1 cellular context compared by ENCODE assay signal in genomic region chr2:25528173-25528572, GRCh38.
TF ChIP-seq lines count a peak whose summit lies in the region.

No MANE protein-coding gene starts in this region.

TF ChIP-seq in SK-N-SH, 30 proteins besides CTCF, POLR2A, EP300 and RAD21 (continued from another document):
- TF ChIP-seq NRF1 (IDR thresholded peaks at IDR 0.05; ENCODE audit: low read depth, low read length) (no peak), SIN3A (IDR thresholded peaks at IDR 0.05; ENCODE audit: borderline replicate concordance, low read depth, low read length) (no peak), EZH2phosphoT487 (IDR thresholded peaks at IDR 0.05; ENCODE audit: borderline replicate concordance, low read depth) (no peak), JUND (IDR thresholded peaks at IDR 0.05) (peak; percentile 85), SMC3 (IDR thresholded peaks at IDR 0.05; ENCODE audit: low read depth, low read length) (no peak), POLR2AphosphoS5 (IDR thresholded peaks at IDR 0.05; ENCODE audit: low read depth, low read length) (0 out of 2 replicates have a peak, but pooled peaks have one; percentile 48), RFX5 (IDR thresholded peaks at IDR 0.05; ENCODE audit: low read length) (no peak), NFIC (IDR thresholded peaks at IDR 0.05; ENCODE audit: borderline replicate concordance) (peak; percentile 28; the same call in 1 of the 2 replicates), FOSL2 (IDR thresholded peaks at IDR 0.05; ENCODE audit: borderline replicate concordance, low read depth) (peak; percentile 73; the same call in 1 of the 2 replicates), ELF1 (IDR thresholded peaks at IDR 0.05) (no peak), USF1 (IDR thresholded peaks at IDR 0.05; ENCODE audit: borderline replicate concordance, low read depth) (no peak)
- TF ChIP-seq, protein P1, sequence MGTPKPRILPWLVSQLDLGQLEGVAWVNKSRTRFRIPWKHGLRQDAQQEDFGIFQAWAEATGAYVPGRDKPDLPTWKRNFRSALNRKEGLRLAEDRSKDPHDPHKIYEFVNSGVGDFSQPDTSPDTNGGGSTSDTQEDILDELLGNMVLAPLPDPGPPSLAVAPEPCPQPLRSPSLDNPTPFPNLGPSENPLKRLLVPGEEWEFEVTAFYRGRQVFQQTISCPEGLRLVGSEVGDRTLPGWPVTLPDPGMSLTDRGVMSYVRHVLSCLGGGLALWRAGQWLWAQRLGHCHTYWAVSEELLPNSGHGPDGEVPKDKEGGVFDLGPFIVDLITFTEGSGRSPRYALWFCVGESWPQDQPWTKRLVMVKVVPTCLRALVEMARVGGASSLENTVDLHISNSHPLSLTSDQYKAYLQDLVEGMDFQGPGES (IDR thresholded peaks at IDR 0.05; ENCODE audit: low read depth, low read length), result no peak
- TF ChIP-seq, protein P2, sequence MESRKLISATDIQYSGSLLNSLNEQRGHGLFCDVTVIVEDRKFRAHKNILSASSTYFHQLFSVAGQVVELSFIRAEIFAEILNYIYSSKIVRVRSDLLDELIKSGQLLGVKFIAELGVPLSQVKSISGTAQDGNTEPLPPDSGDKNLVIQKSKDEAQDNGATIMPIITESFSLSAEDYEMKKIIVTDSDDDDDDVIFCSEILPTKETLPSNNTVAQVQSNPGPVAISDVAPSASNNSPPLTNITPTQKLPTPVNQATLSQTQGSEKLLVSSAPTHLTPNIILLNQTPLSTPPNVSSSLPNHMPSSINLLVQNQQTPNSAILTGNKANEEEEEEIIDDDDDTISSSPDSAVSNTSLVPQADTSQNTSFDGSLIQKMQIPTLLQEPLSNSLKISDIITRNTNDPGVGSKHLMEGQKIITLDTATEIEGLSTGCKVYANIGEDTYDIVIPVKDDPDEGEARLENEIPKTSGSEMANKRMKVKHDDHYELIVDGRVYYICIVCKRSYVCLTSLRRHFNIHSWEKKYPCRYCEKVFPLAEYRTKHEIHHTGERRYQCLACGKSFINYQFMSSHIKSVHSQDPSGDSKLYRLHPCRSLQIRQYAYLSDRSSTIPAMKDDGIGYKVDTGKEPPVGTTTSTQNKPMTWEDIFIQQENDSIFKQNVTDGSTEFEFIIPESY (IDR thresholded peaks at IDR 0.05; ENCODE audit: borderline replicate concordance, low read depth), result no peak
- TF ChIP-seq, protein P3, sequence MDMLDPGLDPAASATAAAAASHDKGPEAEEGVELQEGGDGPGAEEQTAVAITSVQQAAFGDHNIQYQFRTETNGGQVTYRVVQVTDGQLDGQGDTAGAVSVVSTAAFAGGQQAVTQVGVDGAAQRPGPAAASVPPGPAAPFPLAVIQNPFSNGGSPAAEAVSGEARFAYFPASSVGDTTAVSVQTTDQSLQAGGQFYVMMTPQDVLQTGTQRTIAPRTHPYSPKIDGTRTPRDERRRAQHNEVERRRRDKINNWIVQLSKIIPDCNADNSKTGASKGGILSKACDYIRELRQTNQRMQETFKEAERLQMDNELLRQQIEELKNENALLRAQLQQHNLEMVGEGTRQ (IDR thresholded peaks at IDR 0.05; ENCODE audit: borderline replicate concordance, low read depth, low read length), result no peak
- TF ChIP-seq, protein P4, sequence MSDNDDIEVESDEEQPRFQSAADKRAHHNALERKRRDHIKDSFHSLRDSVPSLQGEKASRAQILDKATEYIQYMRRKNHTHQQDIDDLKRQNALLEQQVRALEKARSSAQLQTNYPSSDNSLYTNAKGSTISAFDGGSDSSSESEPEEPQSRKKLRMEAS (IDR thresholded peaks at IDR 0.05; ENCODE audit: low read depth), result no peak
TF ChIP-seq in SK-N-SH: peak in this region for 8.
